ENCODE assay signal across 1 cellular context in genomic region chr19:1286859-1287621, GRCh38.
TF ChIP-seq lines count a peak whose summit lies in the region.

No MANE protein-coding gene starts in this region.

TF ChIP-seq in H1, 55 proteins besides CTCF, POLR2A, EP300 and RAD21:
- TF ChIP-seq CEBPB (IDR thresholded peaks at IDR 0.05; ENCODE audit: low read depth, low read length) (no peak), SIN3A (conservative IDR thresholded peaks at IDR 0.05 in 1 of 2, IDR thresholded peaks at IDR 0.05 in 1 of 2; ENCODE audit: low read depth in 1 of 2, low read length in 2 of 2) (no peak), GTF2F1 (IDR thresholded peaks at IDR 0.05; ENCODE audit: borderline replicate concordance, low read depth, low read length) (no peak), KDM1A (IDR thresholded peaks at IDR 0.05; ENCODE audit: borderline replicate concordance, low read length) (no peak)
